1 cellular context compared by ENCODE assay signal in the genomic region with DNA sequence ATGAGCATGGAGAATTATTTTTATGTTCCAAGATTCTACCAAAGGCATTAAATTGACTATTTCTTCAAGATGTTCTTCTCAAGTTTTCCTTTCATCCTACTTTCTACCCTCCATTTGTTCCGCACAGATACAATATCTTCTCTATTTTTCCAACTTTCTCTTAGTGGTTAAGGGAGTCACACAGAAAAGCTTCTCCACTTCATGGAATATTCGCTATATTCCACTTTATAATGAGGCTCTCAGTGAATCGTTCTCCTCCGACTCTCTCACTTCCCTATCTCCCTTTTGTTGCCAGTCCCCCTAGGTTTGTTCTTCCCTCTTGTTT.
TF ChIP-seq lines count a peak whose summit lies in the region.

No MANE protein-coding gene starts in this region.

TF ChIP-seq in A549, 52 proteins besides CTCF, POLR2A, EP300 and RAD21 (continued from another document):
- TF ChIP-seq HMGXB4 (CRISPR knock-in tag; IDR thresholded peaks at IDR 0.05; ENCODE audit: borderline replicate concordance) = no peak
- no peak for TF ChIP-seq FOSB (CRISPR knock-in tag; IDR thresholded peaks at IDR 0.05)
